8 cellular contexts compared by ENCODE assay signal in genomic region chr3:184250167-184250828, GRCh38. TPM values are rescaled to one million over a fixed set of nuclear protein-coding genes. Genes with fewer than 3 reads are reported as not detected.
DNase-seq lines count a peak whose midpoint lies in the region; ATAC-seq lines count a peak whose summit lies in the region.

No MANE protein-coding gene starts in this region.

- peaks cover 8 to 11% of the 10 kb centered on the region in 2 donors for H3K4me1 ChIP-seq in mucosa of rectum (ENCODE audit: control insufficient read depth in 2 of 2, insufficient read depth in 2 of 2, low read length in 2 of 2)

- H3K9ac ChIP-seq in mucosa of rectum (ENCODE audit: low read depth in 1 of 2, low read length in 2 of 2): peak overlapping the region; percentile 58 to 74

- DNase-seq in Caki2 (ENCODE audit: low read depth) (peak; percentile 91), HUDEP-2 (lab: John Stamatoyannopoulos, UW; ENCODE audit: unreplicated experiment in 76 of 76) (peak in 75 of 76 experiments; percentile 7 to 96 (median 88)), NOMO-1 (lab: John Stamatoyannopoulos, UW; ENCODE audit: unreplicated experiment in 2 of 2) (peak; percentile 95 to 96), epithelial cell of prostate (ENCODE audit: low read depth, low spot score) (peak; percentile 52)
- DNase-seq in activated CD8-positive, alpha-beta memory T cell treated with anti-CD3 and anti-CD28 coated beads, Interleukin-2, amount 50 U/mL, for 1 hour (ENCODE audit: extremely low read depth): peak; percentile 52
- DNase-seq in stimulated activated CD8-positive, alpha-beta memory T cell treated with anti-CD3 and anti-CD28 coated beads, Interleukin-4, amount 100 ng/mL, for 24 hours (ENCODE audit: low read depth): peak; percentile 85

- H3K36me3 ChIP-seq in mucosa of rectum (ENCODE audit: control insufficient read depth in 2 of 2, insufficient read depth in 2 of 2, low read length in 2 of 2): peaks cover 2 to 4% of the 10 kb centered on the region in 2 donors

- H3K27me3 ChIP-seq in mucosa of rectum (ENCODE audit: control insufficient read depth in 2 of 2, insufficient read depth in 2 of 2, low read length in 2 of 2): no peaks in the 10 kb centered on the region

- in situ Hi-C loops in Caki2 (cut with HindIII; ENCODE audit: low pct_unique_long_range_greater_than_20kb, low sequenced_read_pairs): no loop called here

- peak overlapping the region; percentile 74 to 99 for H3K4me3 ChIP-seq in mucosa of rectum (ENCODE audit: low read length in 2 of 2)

- no peaks in the 10 kb centered on the region for H3K9me3 ChIP-seq in mucosa of rectum (ENCODE audit: control insufficient read depth in 2 of 2, low read length in 2 of 2)

- ATAC-seq in GM21423 (IDR thresholded peaks at IDR 0.05; ENCODE audit: unreplicated experiment): peak; percentile 61

- H3K27ac ChIP-seq in epithelial cell of prostate (peak overlapping the region; percentile 91), mucosa of rectum (ENCODE audit: low read depth in 2 of 2, low read length in 2 of 2) (peak overlapping the region; percentile 30 to 92)

RNA-seq across cellular contexts. Expression of gene EEF1AKMT4, which starts 0.8 kb away (rescaled TPM):
- 17.4 and 19.1 TPM in 2 replicates for total RNA-seq in Caki2 (2014; rRNA removed; shearing (Covaris generic); ENCODE audit: low replicate concordance)

RNA-seq across cellular contexts. Expression of gene ALG3, which starts 1.5 kb away (rescaled TPM):
- total RNA-seq in Caki2 (2014; rRNA removed; shearing (Covaris generic); ENCODE audit: low replicate concordance): 33.2 and 41.5 TPM in 2 replicates

RNA-seq across cellular contexts. Expression of gene CAMK2N2, which starts 11.1 kb away (rescaled TPM):
- not detected in 2 replicates for total RNA-seq in Caki2 (2014; rRNA removed; shearing (Covaris generic); ENCODE audit: low replicate concordance)

RNA-seq across cellular contexts. Expression of gene VWA5B2, which starts 20.9 kb away (rescaled TPM):
- 0.57 and 5.7 TPM in 2 replicates for total RNA-seq in Caki2 (2014; rRNA removed; shearing (Covaris generic); ENCODE audit: low replicate concordance)

RNA-seq across cellular contexts. Expression of gene ECE2, which starts 25.5 kb away (rescaled TPM):
- not detected in 2 replicates for total RNA-seq in Caki2 (2014; rRNA removed; shearing (Covaris generic); ENCODE audit: low replicate concordance)

Comparison
In these comparisons a context has a peak if more than half of its experiments do, and no peak if none do; other contexts are left out.
1. Peak in every context shown above with its lines: DNase-seq, ATAC-seq, H3K4me3 ChIP-seq and H3K27ac ChIP-seq.